ENCODE assay signal across 8 cellular contexts in genomic region chr22:50184541-50185383, GRCh38. TPM values are rescaled to one million over a fixed set of nuclear protein-coding genes. Genes with fewer than 3 reads are reported as not detected.
DNase-seq lines count a peak whose midpoint lies in the region; ATAC-seq and TF ChIP-seq lines count a peak whose summit lies in the region.

No MANE protein-coding gene starts in this region.

- H3K4me3 ChIP-seq in HEK293 (ENCODE audit: low read depth, low read length) (no peak overlapping the region; the same call in 1 of the 2 replicates), iPS-18c (ENCODE audit: insufficient read depth, low read depth, low read length) (peak overlapping the region; percentile 29; the same call in 1 of the 2 replicates)

- intact Hi-C loops in activated T-helper 2 cell treated with anti-CD3 and anti-CD28 coated beads, Interferon-gamma antibody, Interleukin-2, Interleukin-4, amounts not matched to agents 10 μg/mL and 5 μg/mL and 100 μg/mL, durations not matched to agents 14 hours and 24 hours and 36 hours (cut with micrococcal nuclease) = loop anchor here (2.0 kb wide), 1 partner anchor 16 kb away; the partner anchor contains the start of gene SELENOO

- TF ChIP-seq CTCF in HEK293 (tag by site-specific recombination; IDR thresholded peaks at IDR 0.05) = no peak

- ATAC-seq in stimulated activated naive B cell treated with anti-CD40 and anti-IgM and Interleukin-4, amounts not matched to agents 10 μg/mL and 1 μg/mL and 100 μg/mL, for 72 hours (replicated peaks) = peak in 1 of 2 donors; percentile 3
- ATAC-seq in GM19328 (IDR thresholded peaks at IDR 0.05; ENCODE audit: unreplicated experiment) (no peak), GM19397 (IDR thresholded peaks at IDR 0.05; ENCODE audit: unreplicated experiment) (no peak)

- CTCF ChIA-PET in HEK293 (lab: Yijun Ruan, JAX) = interaction anchor here (0.7 kb wide), 1 partner anchor 398 kb away, joined by 3 read pairs; no protein-coding TSS in a partner anchor

- H3K4me1 ChIP-seq in HEK293 (ENCODE audit: control insufficient read depth, insufficient read depth, low read length) = peaks cover 18% of the 10 kb centered on the region

- no peak overlapping the region for H3K27ac Mint-ChIP-seq in activated T-helper 2 cell treated with anti-CD3 and anti-CD28 coated beads, Interferon-gamma antibody, Interleukin-2, Interleukin-4, amounts not matched to agents 10 μg/mL and 5 μg/mL and 100 μg/mL, durations not matched to agents 14 hours and 24 hours and 36 hours
- H3K27ac Mint-ChIP-seq in stimulated activated naive B cell treated with anti-CD40 and anti-IgM and Interleukin-4, amounts not matched to agents 10 μg/mL and 1 μg/mL and 100 μg/mL, for 72 hours = peak overlapping the region; percentile 93

- peaks cover 11% of the 10 kb centered on the region for H3K36me3 Mint-ChIP-seq in activated T-helper 2 cell treated with anti-CD3 and anti-CD28 coated beads, Interferon-gamma antibody, Interleukin-2, Interleukin-4, amounts not matched to agents 10 μg/mL and 5 μg/mL and 100 μg/mL, durations not matched to agents 14 hours and 24 hours and 36 hours (ENCODE audit: low read depth)
- H3K36me3 Mint-ChIP-seq in stimulated activated naive B cell treated with anti-CD40 and anti-IgM and Interleukin-4, amounts not matched to agents 10 μg/mL and 1 μg/mL and 100 μg/mL, for 72 hours = peaks cover 4 to 16% of the 10 kb centered on the region in 2 donors

- peak overlapping the region; percentile 77 for H3K4me3 Mint-ChIP-seq in activated T-helper 2 cell treated with anti-CD3 and anti-CD28 coated beads, Interferon-gamma antibody, Interleukin-2, Interleukin-4, amounts not matched to agents 10 μg/mL and 5 μg/mL and 100 μg/mL, durations not matched to agents 14 hours and 24 hours and 36 hours (ENCODE audit: low read depth)
- peak overlapping the region; percentile 89 to 93 for H3K4me3 Mint-ChIP-seq in stimulated activated naive B cell treated with anti-CD40 and anti-IgM and Interleukin-4, amounts not matched to agents 10 μg/mL and 1 μg/mL and 100 μg/mL, for 72 hours

- peaks cover 15% of the 10 kb centered on the region for H3K4me1 Mint-ChIP-seq in activated T-helper 2 cell treated with anti-CD3 and anti-CD28 coated beads, Interferon-gamma antibody, Interleukin-2, Interleukin-4, amounts not matched to agents 10 μg/mL and 5 μg/mL and 100 μg/mL, durations not matched to agents 14 hours and 24 hours and 36 hours (ENCODE audit: low read depth)
- peaks cover 27 to 54% of the 10 kb centered on the region in 2 donors for H3K4me1 Mint-ChIP-seq in stimulated activated naive B cell treated with anti-CD40 and anti-IgM and Interleukin-4, amounts not matched to agents 10 μg/mL and 1 μg/mL and 100 μg/mL, for 72 hours

- H3K9me3 ChIP-seq in HEK293 (ENCODE audit: control insufficient read depth, insufficient read depth, low read depth, low read length) = no peaks in the 10 kb centered on the region
- H3K9me3 ChIP-seq in iPS-18c (ENCODE audit: control insufficient read depth, insufficient read depth, low read length) = no peaks in the 10 kb centered on the region

- POLR2A ChIA-PET in HEK293 (lab: Yijun Ruan, JAX) = interaction anchor here (0.5 kb wide), 1 partner anchor 164 kb away, joined by 5 read pairs; no protein-coding TSS in a partner anchor

- no peak for DNase-seq in activated T-helper 2 cell treated with anti-CD3 and anti-CD28 coated beads, Interferon-gamma antibody, Interleukin-2, Interleukin-4, amounts not matched to agents 10 μg/mL and 5 μg/mL and 100 μg/mL, durations not matched to agents 14 hours and 24 hours and 36 hours (ENCODE audit: low spot score)
- no peak for DNase-seq in stimulated activated naive B cell treated with anti-CD40 and anti-IgM and Interleukin-4, amounts not matched to agents 10 μg/mL and 1 μg/mL and 100 μg/mL, for 72 hours
- DNase-seq in COR-L47 (lab: John Stamatoyannopoulos, UW) = no peak
- no peak for DNase-seq in NCI-H146 treated with DMSO at 0.1 percent for 48 hours (lab: John Stamatoyannopoulos, UW; ENCODE audit: unreplicated experiment)

- H3K27ac ChIP-seq in HEK293 (ENCODE audit: extremely low read depth, low read depth, low read length) = no peak overlapping the region

- peaks cover 0 to 19% of the 10 kb centered on the region in 2 experiments; a peak in 1 of 3 replicates for H3K36me3 ChIP-seq in HEK293 (ENCODE audit: control insufficient read depth in 2 of 2, insufficient read depth in 1 of 2, low read length in 2 of 2)

- H3K27me3 Mint-ChIP-seq in activated T-helper 2 cell treated with anti-CD3 and anti-CD28 coated beads, Interferon-gamma antibody, Interleukin-2, Interleukin-4, amounts not matched to agents 10 μg/mL and 5 μg/mL and 100 μg/mL, durations not matched to agents 14 hours and 24 hours and 36 hours (ENCODE audit: low read depth) = peaks cover 2% of the 10 kb centered on the region
- peaks cover 2 to 3% of the 10 kb centered on the region in 2 donors for H3K27me3 Mint-ChIP-seq in stimulated activated naive B cell treated with anti-CD40 and anti-IgM and Interleukin-4, amounts not matched to agents 10 μg/mL and 1 μg/mL and 100 μg/mL, for 72 hours

- H3K9me3 Mint-ChIP-seq in activated T-helper 2 cell treated with anti-CD3 and anti-CD28 coated beads, Interferon-gamma antibody, Interleukin-2, Interleukin-4, amounts not matched to agents 10 μg/mL and 5 μg/mL and 100 μg/mL, durations not matched to agents 14 hours and 24 hours and 36 hours = no peaks in the 10 kb centered on the region
- H3K9me3 Mint-ChIP-seq in stimulated activated naive B cell treated with anti-CD40 and anti-IgM and Interleukin-4, amounts not matched to agents 10 μg/mL and 1 μg/mL and 100 μg/mL, for 72 hours = no peaks in the 10 kb centered on the region

TF ChIP-seq in HEK293, 187 proteins besides CTCF, POLR2A, EP300 and RAD21:
- no peak for TF ChIP-seq ZNF707 (tag by site-specific recombination; IDR thresholded peaks at IDR 0.05)
- no peak for TF ChIP-seq ZFP3 (tag by site-specific recombination; IDR thresholded peaks at IDR 0.05; ENCODE audit: low read depth)
- no peak for TF ChIP-seq ZNF18 (tag by site-specific recombination; IDR thresholded peaks at IDR 0.05)
- no peak for TF ChIP-seq ZNF19 (tag by site-specific recombination; IDR thresholded peaks at IDR 0.05; ENCODE audit: low read depth)
- TF ChIP-seq ZNF623 (tag by site-specific recombination; IDR thresholded peaks at IDR 0.05) = no peak
- TF ChIP-seq ZNF416 (tag by site-specific recombination; IDR thresholded peaks at IDR 0.05) = no peak
- TF ChIP-seq BCL6B (tag by site-specific recombination; IDR thresholded peaks at IDR 0.05) = no peak
- TF ChIP-seq WT1 (tag by site-specific recombination; IDR thresholded peaks at IDR 0.05) = no peak
- 0 out of 2 replicates have a peak, but pooled peaks have one; percentile 11 for TF ChIP-seq ZNF692 (tag by site-specific recombination; IDR thresholded peaks at IDR 0.05)
- no peak for TF ChIP-seq ZNF629 (tag by site-specific recombination; IDR thresholded peaks at IDR 0.05)
- 0 out of 2 replicates have a peak, but pooled peaks have one; percentile 57 for TF ChIP-seq ZFP69B (tag by site-specific recombination; IDR thresholded peaks at IDR 0.05)
- no peak for TF ChIP-seq ZNF785 (tag by site-specific recombination; IDR thresholded peaks at IDR 0.05)
- no peak for TF ChIP-seq ZNF366 (tag by site-specific recombination; conservative IDR thresholded peaks at IDR 0.05)
- no peak for TF ChIP-seq ZNF777 (tag by site-specific recombination; IDR thresholded peaks at IDR 0.05; ENCODE audit: borderline replicate concordance)

RNA-seq across cellular contexts. Expression of gene TRABD, which starts 1.0 kb away (rescaled TPM):
- total RNA-seq in activated T-helper 2 cell treated with anti-CD3 and anti-CD28 coated beads, Interferon-gamma antibody, Interleukin-2, Interleukin-4, amounts not matched to agents 10 μg/mL and 5 μg/mL and 100 μg/mL, durations not matched to agents 14 hours and 24 hours and 36 hours = 104 and 109 TPM in 2 replicates

RNA-seq across cellular contexts. Expression of gene PANX2, which starts 14.2 kb away (rescaled TPM):
- 2.4 and 2.8 TPM in 2 replicates for total RNA-seq in activated T-helper 2 cell treated with anti-CD3 and anti-CD28 coated beads, Interferon-gamma antibody, Interleukin-2, Interleukin-4, amounts not matched to agents 10 μg/mL and 5 μg/mL and 100 μg/mL, durations not matched to agents 14 hours and 24 hours and 36 hours

RNA-seq across cellular contexts. Expression of gene SELENOO, which starts 16.0 kb away (rescaled TPM):
- total RNA-seq in activated T-helper 2 cell treated with anti-CD3 and anti-CD28 coated beads, Interferon-gamma antibody, Interleukin-2, Interleukin-4, amounts not matched to agents 10 μg/mL and 5 μg/mL and 100 μg/mL, durations not matched to agents 14 hours and 24 hours and 36 hours = 26.3 and 26.4 TPM in 2 replicates
